In genomic region chr3:14946749-14947104, GRCh38 we compare ENCODE assay signal across 8 cellular contexts. TPM values are rescaled to one million over a fixed set of nuclear protein-coding genes. Genes with fewer than 3 reads are reported as not detected.
DNase-seq lines count a peak whose midpoint lies in the region; ATAC-seq and TF ChIP-seq lines count a peak whose summit lies in the region.

No MANE protein-coding gene starts in this region.

- H2BK5ac ChIP-seq in mesendoderm (ENCODE audit: low read length), result no peak overlapping the region

- H3K4ac ChIP-seq in mesendoderm (ENCODE audit: low read depth, low read length), result peak overlapping the region; percentile 57

- intact Hi-C loops in heart right ventricle (cut with DNase I), result loop anchor here in 7 of 10 donors (1.0 to 10.0 kb wide), 5 partner anchors 68 to 295 kb away; partner anchors contain the start of genes MRPS25 (in 3 of the 7), CCDC174 (in 1 of the 7) and RBSN (in 1 of the 7)
- intact Hi-C loops in Right ventricle myocardium inferior (cut with DNase I), result loop anchor here (1.0 to 10.0 kb wide), 4 partner anchors 46 to 258 kb away; partner anchors contain the start of genes CAPN7 and MRPS25
- intact Hi-C loops in vagina (cut with DNase I), result no loop called here

- peak overlapping the region; percentile 88 for H3K4me2 ChIP-seq in mesendoderm (ENCODE audit: low read length)

- no peak overlapping the region for H2BK15ac ChIP-seq in mesendoderm (replicated peaks; ENCODE audit: low read depth)

- H4K5ac ChIP-seq in mesendoderm (ENCODE audit: low read length), result no peak overlapping the region

- H3K27ac Mint-ChIP-seq in brain, result peak overlapping the region; percentile 91 to 98 (median 95)

- peak overlapping the region; percentile 99 for H3K9ac ChIP-seq in mesendoderm (ENCODE audit: low read length)

- H2AK5ac ChIP-seq in mesendoderm (ENCODE audit: low read length), result no peak overlapping the region

- DNase-seq in heart right ventricle, result no peak
- DNase-seq in Right ventricle myocardium inferior (ENCODE audit: missing footprints), result no peak
- DNase-seq in mesendoderm, result no peak
- no peak for DNase-seq in vagina (ENCODE audit: extremely low spot score in 2 of 2)
- DNase-seq in nucleus accumbens (lab: John Stamatoyannopoulos, UW), result no peak

- peak overlapping the region; percentile 11 for H3K18ac ChIP-seq in mesendoderm (ENCODE audit: low read length)

- H2BK120ac ChIP-seq in mesendoderm (ENCODE audit: low read depth, low read length), result no peak overlapping the region

- TF ChIP-seq CTCF in heart right ventricle (IDR thresholded peaks at IDR 0.05) (no peak), brain (conservative IDR thresholded peaks at IDR 0.05) (no peak), vagina (IDR thresholded peaks at IDR 0.05) (no peak)

- no peak for TF ChIP-seq POLR2A in vagina (IDR thresholded peaks at IDR 0.05)

- H3K4me1 Mint-ChIP-seq in brain, result peaks cover 66% of the 10 kb centered on the region

- H3K36me3 Mint-ChIP-seq in brain, result peaks cover 37% of the 10 kb centered on the region

- peaks cover 22% of the 10 kb centered on the region for H3K79me1 ChIP-seq in mesendoderm (ENCODE audit: low read length)

- H4K8ac ChIP-seq in mesendoderm (ENCODE audit: low read depth, low read length), result no peak overlapping the region

- H3K56ac ChIP-seq in mesendoderm (ENCODE audit: low read length), result peak overlapping the region; percentile 99

- H3K27ac ChIP-seq in heart right ventricle, result peak overlapping the region; percentile 96 to 100 (median 99)
- H3K27ac ChIP-seq in mesendoderm (ENCODE audit: low read depth, low read length), result peak overlapping the region; percentile 99
- H3K27ac ChIP-seq in vagina, result peak overlapping the region; percentile 96

- peaks cover 5% of the 10 kb centered on the region for H3K27me3 Mint-ChIP-seq in brain

- peaks cover 60% of the 10 kb centered on the region for H3K79me2 ChIP-seq in mesendoderm (ENCODE audit: control insufficient read depth, insufficient read depth, low read length)

- no peaks in the 10 kb centered on the region for H3K9me3 Mint-ChIP-seq in brain

- H3K36me3 ChIP-seq in heart right ventricle (peaks cover 0 to 42% (median 20%) of the 10 kb centered on the region in 9 donors), mesendoderm (ENCODE audit: control insufficient read depth, insufficient read depth, low read length) (peaks cover 7% of the 10 kb centered on the region), vagina (peaks cover 0 to 23% of the 10 kb centered on the region in 2 donors)

- H3K9me3 ChIP-seq in heart right ventricle (no peaks in the 10 kb centered on the region), vagina (no peaks in the 10 kb centered on the region)

- H3K4me3 ChIP-seq in heart right ventricle (peak overlapping the region; percentile 74 to 96 (median 86)), mesendoderm (ENCODE audit: low read length) (peak overlapping the region; percentile 93), vagina (peak overlapping the region; percentile 89 to 96)

- H3K4me3 Mint-ChIP-seq in brain, result peak overlapping the region; percentile 93 to 98 (median 96)

- ATAC-seq in heart right ventricle (no peak), Right ventricle myocardium inferior (no peak), GM18517 (IDR thresholded peaks at IDR 0.05; ENCODE audit: unreplicated experiment) (no peak), HG03097 (IDR thresholded peaks at IDR 0.05; ENCODE audit: low FRiP score, unreplicated experiment) (no peak)

- H3K23ac ChIP-seq in mesendoderm (ENCODE audit: low read length), result peak overlapping the region; percentile 90

- H3K27me3 ChIP-seq in heart right ventricle (no peaks in the 10 kb centered on the region), mesendoderm (ENCODE audit: insufficient read depth, low read length, poor library complexity) (no peaks in the 10 kb centered on the region), vagina (no peaks in the 10 kb centered on the region)

- 0% methylated on average over 8 of the region's 8 CpGs for WGBS in heart right ventricle, 2 donors
- WGBS in mesendoderm (ENCODE audit: extremely low coverage, insufficient coverage, low lambda C conversion rate), result no CpG with 5 or more reads among the region's 8 CpGs

- H3K4me1 ChIP-seq in heart right ventricle, result peaks cover 11 to 52% (median 38%) of the 10 kb centered on the region in 9 donors
- peaks cover 6% of the 10 kb centered on the region for H3K4me1 ChIP-seq in mesendoderm (ENCODE audit: control insufficient read depth, low read depth, low read length)
- H3K4me1 ChIP-seq in vagina, result peaks cover 38% of the 10 kb centered on the region

RNA-seq across cellular contexts. Expression of gene NR2C2, which starts 0.7 kb away (rescaled TPM):
- total RNA-seq in heart right ventricle (10 to 100 TPM; 22.2 to 33.8 (median 27.6) TPM), Right ventricle myocardium inferior (28.6 TPM), vagina (40.0 TPM)
- polyA plus RNA-seq in heart right ventricle (1 to 10 TPM; 6.5 to 9.1 TPM), brain (ENCODE audit: insufficient read depth, low read depth, low replicate concordance) (19.1 TPM)
- polyA plus RNA-seq in mesendoderm (2013, experiment 1 of 2), result 17.7 TPM
- polyA plus RNA-seq in mesendoderm (2013, experiment 2 of 2), result 17.2 TPM
